ENCODE assay signal across 8 cellular contexts in genomic region chr12:570949-571794, GRCh38.
DNase-seq lines count a peak whose midpoint lies in the region; ATAC-seq and TF ChIP-seq lines count a peak whose summit lies in the region.

No MANE protein-coding gene starts in this region.

- peak; percentile 37 for ATAC-seq in esophagus mucosa
- no peak for ATAC-seq in naive B cell (ENCODE audit: low read depth in 2 of 2)
- no peak for ATAC-seq in HG03095 (IDR thresholded peaks at IDR 0.05; ENCODE audit: unreplicated experiment)
- ATAC-seq in HG03108 (IDR thresholded peaks at IDR 0.05; ENCODE audit: unreplicated experiment) = no peak

- intact Hi-C loops in CD14-positive monocyte (cut with micrococcal nuclease) = loop anchor here (5.0 to 10.0 kb wide), 3 partner anchors 184 to 524 kb away; partner anchors contain the start of gene WNK1 (in 1 of the 2)

- H3K4me1 Mint-ChIP-seq in naive B cell (peaks cover 0 to 10% (median 3%) of the 10 kb centered on the region in 3 donors), CD14-positive monocyte (peaks cover 21% of the 10 kb centered on the region)

- no peaks in the 10 kb centered on the region for H3K36me3 Mint-ChIP-seq in naive B cell
- H3K36me3 Mint-ChIP-seq in CD14-positive monocyte = peaks cover 4 to 8% of the 10 kb centered on the region in 2 donors

- H3K27me3 Mint-ChIP-seq in naive B cell (no peaks in the 10 kb centered on the region), CD14-positive monocyte (ENCODE audit: low read depth in 3 of 3) (peaks cover 0 to 7% (median 0%) of the 10 kb centered on the region in 3 donors)

- H3K27ac Mint-ChIP-seq in naive B cell = peak overlapping the region in 1 of 6 donors; percentile 48
- H3K27ac Mint-ChIP-seq in CD14-positive monocyte = peak overlapping the region in 1 of 7 donors; percentile 87

- H3K4me3 Mint-ChIP-seq in naive B cell = peak overlapping the region in 6 of 8 donors; percentile 17 to 72 (median 38)
- no peak overlapping the region for H3K4me3 Mint-ChIP-seq in CD14-positive monocyte

- DNase-seq in GM03348 (ENCODE audit: low spot score) (peak; percentile 87), RPMI7951 (ENCODE audit: low read depth) (peak; percentile 85), naive B cell (no peak), mesenteric fat pad (ENCODE audit: low spot score) (no peak), CD14-positive monocyte (ENCODE audit: low spot score) (no peak)

- TF ChIP-seq CTCF in CD14-positive monocyte (IDR thresholded peaks at IDR 0.05) = no peak

- no peaks in the 10 kb centered on the region for H3K9me3 Mint-ChIP-seq in naive B cell
- peaks cover 0 to 2% (median 0%) of the 10 kb centered on the region in 7 donors for H3K9me3 Mint-ChIP-seq in CD14-positive monocyte

Comparison
In these comparisons a context has a peak if more than half of its experiments do, and no peak if none do; other contexts are left out.
1. DNase-seq: peak in GM03348 (single experiment) and RPMI7951 (single experiment); none in naive B cell (single experiment), mesenteric fat pad (single experiment) and CD14-positive monocyte (single experiment).
2. H3K4me3 Mint-ChIP-seq: peak in naive B cell (6 of 8); none in CD14-positive monocyte (0 of 2).